8 cellular contexts compared by ENCODE assay signal in the genomic region with DNA sequence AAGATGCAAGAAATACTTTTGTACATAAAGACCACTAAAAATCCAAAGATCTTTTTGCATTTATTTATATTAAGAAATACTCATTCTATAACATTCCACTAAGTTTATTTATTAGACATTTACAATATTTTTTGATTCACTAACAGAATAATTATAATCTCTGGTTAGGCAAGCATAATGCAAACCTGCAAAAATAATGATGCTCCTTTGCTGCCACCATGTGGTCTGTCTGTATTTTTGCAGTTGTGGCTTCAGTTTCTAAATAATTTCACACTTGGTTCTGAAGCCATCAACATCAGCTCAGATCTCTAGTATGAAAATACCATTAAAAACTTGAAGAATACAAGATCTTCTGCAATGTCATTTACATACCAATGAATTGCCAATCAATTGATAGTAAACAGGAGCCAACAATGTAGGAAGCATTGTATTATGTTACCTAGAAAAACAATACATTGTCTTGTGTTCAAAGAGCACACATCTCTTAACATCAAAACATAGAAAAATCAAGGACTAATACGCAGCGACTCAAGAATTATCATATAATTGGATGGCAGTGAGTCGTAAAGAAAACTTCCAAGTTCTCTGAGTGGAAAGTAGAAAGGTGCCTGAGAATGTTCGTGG. TPM values are rescaled to one million over a fixed set of nuclear protein-coding genes. Genes with fewer than 3 reads are reported as not detected.
A peak's percentile ranks its signal among the peaks of the same experiment; 100 is the strongest.
DNase-seq lines count a peak whose midpoint lies in the region; ATAC-seq and TF ChIP-seq lines count a peak whose summit lies in the region.

No MANE protein-coding gene starts in this region.

- peaks cover 24% of the 10 kb centered on the region for H3K4me1 Mint-ChIP-seq in activated naive CD4-positive, alpha-beta T cell treated with anti-CD3 and anti-CD28 coated beads for 36 hours (ENCODE audit: low read depth)
- no peaks in the 10 kb centered on the region for H3K4me1 Mint-ChIP-seq in activated T-helper 17 cell treated with anti-CD3 and anti-CD28 coated beads, Interleukin-2, amount 50 U/mL, for 72 hours

- peak overlapping the region in 3 of 4 donors; percentile 42 to 51 (median 45) for H3K27ac ChIP-seq in gastrocnemius medialis

- peak; percentile 46 to 87 (median 70) for TF ChIP-seq CTCF in gastrocnemius medialis (IDR thresholded peaks at IDR 0.05 in 4 of 5, conservative IDR thresholded peaks at IDR 0.05 in 1 of 5)

- H3K27ac Mint-ChIP-seq in activated naive CD4-positive, alpha-beta T cell treated with anti-CD3 and anti-CD28 coated beads for 36 hours: no peak overlapping the region
- H3K27ac Mint-ChIP-seq in activated T-helper 17 cell treated with anti-CD3 and anti-CD28 coated beads, Interleukin-2, amount 50 U/mL, for 72 hours: no peak overlapping the region

- DNase-seq in COLO668 (lab: John Stamatoyannopoulos, UW; ENCODE audit: unreplicated experiment): peak; percentile 23
- DNase-seq in NOMO-1 treated with DMSO at 0.1 percent for 48 hours (lab: John Stamatoyannopoulos, UW; ENCODE audit: unreplicated experiment): peak; percentile 32
- DNase-seq in activated naive CD4-positive, alpha-beta T cell treated with anti-CD3 and anti-CD28 coated beads for 36 hours: peak; percentile 71
- DNase-seq in left cardiac atrium: no peak
- no peak for DNase-seq in gastrocnemius medialis

- no peak for TF ChIP-seq POLR2A in gastrocnemius medialis (IDR thresholded peaks at IDR 0.05)

- no peak overlapping the region for H3K4me3 ChIP-seq in gastrocnemius medialis

- H3K9me3 Mint-ChIP-seq in activated naive CD4-positive, alpha-beta T cell treated with anti-CD3 and anti-CD28 coated beads for 36 hours: no peaks in the 10 kb centered on the region
- H3K9me3 Mint-ChIP-seq in activated T-helper 17 cell treated with anti-CD3 and anti-CD28 coated beads, Interleukin-2, amount 50 U/mL, for 72 hours: no peaks in the 10 kb centered on the region

- CTCF ChIA-PET in activated naive CD4-positive, alpha-beta T cell treated with anti-CD3 and anti-CD28 coated beads for 36 hours (lab: Charles Lee): interaction anchor here (0.6 to 3.4 kb wide), 18 partner anchors 9 to 888 kb away, joined by 3 to 53 read pairs (median 4); no protein-coding TSS in a partner anchor

- intact Hi-C loops in activated naive CD4-positive, alpha-beta T cell treated with anti-CD3 and anti-CD28 coated beads for 36 hours (cut with micrococcal nuclease): loop anchor here (1.0 to 5.0 kb wide), 10 partner anchors 65 to 1910 kb away; no protein-coding TSS in a partner anchor
- intact Hi-C loops in left cardiac atrium (cut with DNase I) (loop anchor here (5.0 kb wide), 2 partner anchors 320 to 890 kb away; no protein-coding TSS in a partner anchor), gastrocnemius medialis (cut with DNase I; ENCODE audit: low total_unique reads) (loop anchor here (1.0 to 5.0 kb wide), 5 partner anchors 125 to 1830 kb away; no protein-coding TSS in a partner anchor)

- no peaks in the 10 kb centered on the region for H3K27me3 ChIP-seq in gastrocnemius medialis

- H3K36me3 ChIP-seq in gastrocnemius medialis: no peaks in the 10 kb centered on the region

- ATAC-seq in GM18907 (IDR thresholded peaks at IDR 0.05; ENCODE audit: unreplicated experiment) (peak; percentile 71), HG03280 (IDR thresholded peaks at IDR 0.05; ENCODE audit: unreplicated experiment) (peak; percentile 75), left cardiac atrium (peak; percentile 71 to 78), gastrocnemius medialis (peak; percentile 60 to 82)
- no peak for ATAC-seq in activated T-helper 17 cell treated with anti-CD3 and anti-CD28 coated beads, Interleukin-2, amount 50 U/mL, for 72 hours (replicated peaks)

- H3K4me3 Mint-ChIP-seq in activated naive CD4-positive, alpha-beta T cell treated with anti-CD3 and anti-CD28 coated beads for 36 hours: no peak overlapping the region
- H3K4me3 Mint-ChIP-seq in activated T-helper 17 cell treated with anti-CD3 and anti-CD28 coated beads, Interleukin-2, amount 50 U/mL, for 72 hours: no peak overlapping the region

- no peaks in the 10 kb centered on the region for H3K9me3 ChIP-seq in gastrocnemius medialis

- in situ Hi-C loops in gastrocnemius medialis (cut with MboI; ENCODE audit: low sequenced_read_pairs in 4 of 4): loop anchor here (5.0 to 25.0 kb wide), 7 partner anchors 315 to 1825 kb away; no protein-coding TSS in a partner anchor

- no peaks in the 10 kb centered on the region for H3K36me3 Mint-ChIP-seq in activated naive CD4-positive, alpha-beta T cell treated with anti-CD3 and anti-CD28 coated beads for 36 hours (ENCODE audit: low read depth)
- H3K36me3 Mint-ChIP-seq in activated T-helper 17 cell treated with anti-CD3 and anti-CD28 coated beads, Interleukin-2, amount 50 U/mL, for 72 hours (ENCODE audit: low read depth): no peaks in the 10 kb centered on the region

- no peaks in the 10 kb centered on the region for H3K27me3 Mint-ChIP-seq in activated naive CD4-positive, alpha-beta T cell treated with anti-CD3 and anti-CD28 coated beads for 36 hours (ENCODE audit: low read depth)
- no peaks in the 10 kb centered on the region for H3K27me3 Mint-ChIP-seq in activated T-helper 17 cell treated with anti-CD3 and anti-CD28 coated beads, Interleukin-2, amount 50 U/mL, for 72 hours

- H3K4me1 ChIP-seq in gastrocnemius medialis: peaks cover 7 to 12% of the 10 kb centered on the region in 2 donors

RNA-seq across cellular contexts. Expression of gene WDR75, which starts 28.8 kb away (rescaled TPM):
- 10 to 100 TPM; 69.7 to 72.7 TPM for total RNA-seq in activated naive CD4-positive, alpha-beta T cell treated with anti-CD3 and anti-CD28 coated beads for 36 hours
- total RNA-seq in left cardiac atrium (10 to 100 TPM; 16.6 to 20.3 TPM), gastrocnemius medialis (10 to 100 TPM; 14.0 to 21.4 (median 16.7) TPM)
- total RNA-seq in activated T-helper 17 cell treated with anti-CD3 and anti-CD28 coated beads, Interleukin-2, amount 50 U/mL, for 72 hours: 10 to 100 TPM; 44.5 to 46.5 TPM

Comparison
In these comparisons a context has a peak if more than half of its experiments do, and no peak if none do; other contexts are left out.
1. DNase-seq: peak in COLO668 (single experiment), NOMO-1 treated with DMSO at 0.1 percent for 48 hours (single experiment) and activated naive CD4-positive, alpha-beta T cell treated with anti-CD3 and anti-CD28 coated beads for 36 hours (single experiment); none in left cardiac atrium (single experiment) and gastrocnemius medialis (0 of 2).